ENCODE assay signal across 9 cellular contexts in genomic region chr7:100825215-100825671, GRCh38. TPM values are rescaled to one million over a fixed set of nuclear protein-coding genes. Genes with fewer than 3 reads are reported as not detected.
DNase-seq lines count a peak whose midpoint lies in the region; ATAC-seq, FAIRE-seq and TF ChIP-seq lines count a peak whose summit lies in the region.
"Had no signal": no experiment of that assay in that cellular context is flagged by ENCODE, and none has a peak within 500 bp of the region (broad histone marks: within the 10 kb centered on the region; RNA-seq: fewer than 3 reads in every experiment).

No MANE protein-coding gene starts in this region.

- H2BK15ac ChIP-seq in H1 (ENCODE audit: low read length): no peak overlapping the region

- no peak overlapping the region for H3K4me3 Mint-ChIP-seq in activated CD4-positive, alpha-beta T cell treated with anti-CD3 and anti-CD28 coated beads for 36 hours

- no peaks in the 10 kb centered on the region for H3K36me3 Mint-ChIP-seq in activated CD4-positive, alpha-beta T cell treated with anti-CD3 and anti-CD28 coated beads for 36 hours (ENCODE audit: low read depth)

- TF ChIP-seq CTCF in H1 (IDR thresholded peaks at IDR 0.05; ENCODE audit: control extremely low read depth in 1 of 3, insufficient read depth in 1 of 3, low read depth in 1 of 3, low read length in 3 of 3) (no peak), right lobe of liver (IDR thresholded peaks at IDR 0.05) (no peak), thyroid gland (IDR thresholded peaks at IDR 0.05) (no peak)

- H3K27ac Mint-ChIP-seq in activated CD4-positive, alpha-beta T cell treated with anti-CD3 and anti-CD28 coated beads for 36 hours: no peak overlapping the region

- H3K79me1 ChIP-seq in H1 (ENCODE audit: low read depth, low read length): peaks cover 5% of the 10 kb centered on the region; the same call in 1 of the 2 replicates

- H3K56ac ChIP-seq in H1 (replicated peaks; ENCODE audit: insufficient read length, low read depth, low read length): no peak overlapping the region

- H3K4ac ChIP-seq in H1 (replicated peaks; ENCODE audit: insufficient read length, low read depth, low read length): no peak overlapping the region

- H3K9ac ChIP-seq in H1 (replicated peaks in 1 of 4; ENCODE audit: extremely low read depth in 1 of 4, low read depth in 3 of 4, low read length in 3 of 4): peak overlapping the region in 2 of 4 experiments; percentile 14 to 58; a peak in 2 of 7 replicates

- H3K27me3 ChIP-seq in H1 (replicated peaks in 1 of 4; ENCODE audit: control insufficient read depth in 3 of 4, extremely low read depth in 1 of 4, insufficient read depth in 3 of 4, low read length in 3 of 4) (no peaks in the 10 kb centered on the region), right lobe of liver (no peaks in the 10 kb centered on the region), thyroid gland (no peaks in the 10 kb centered on the region)

- no peak overlapping the region for H2AFZ ChIP-seq in H1 (ENCODE audit: low read length)

- 67% methylated on average over 16 of the region's 16 CpGs; no CpG with 5 or more reads in 1 of the 2 experiments for WGBS in H1 (ENCODE audit: extremely low coverage in 1 of 2, insufficient coverage in 1 of 2, insufficient read length in 1 of 2, insufficient replicate concordance in 2 of 2, low coverage in 1 of 2, low lambda C conversion rate in 2 of 2, missing lambda C conversion rate in 1 of 2), 2 experiments
- WGBS in right lobe of liver (ENCODE audit: insufficient coverage, low coverage, low lambda C conversion rate, missing lambda C conversion rate): 15% methylated on average over 11 of the region's 16 CpGs
- WGBS in thyroid gland, 2 donors: 52 to 62% methylated on average over 16 of the region's 16 CpGs

- peaks cover 15% of the 10 kb centered on the region; the same call in 1 of the 2 replicates for H3K23me2 ChIP-seq in H1 (ENCODE audit: low read depth, low read length)

- no peak for TF ChIP-seq POLR2A in H1 (IDR thresholded peaks at IDR 0.05; ENCODE audit: control extremely low read depth in 1 of 2, low read depth in 2 of 2, low read length in 2 of 2)
- no peak for TF ChIP-seq POLR2A in right lobe of liver (IDR thresholded peaks at IDR 0.05)
- no peak for TF ChIP-seq POLR2A in thyroid gland (IDR thresholded peaks at IDR 0.05)

- POLR2A ChIA-PET in H1 (lab: Charles Lee; ENCODE audit: partially characterized antibody): interaction anchor here (0.8 to 6.5 kb wide), 10 partner anchors 9 to 120 kb away, joined by 3 to 76 read pairs (median 5); partner anchors contain the start of genes POP7, SLC12A9 and SRRT
- POLR2A ChIA-PET in activated CD4-positive, alpha-beta T cell treated with anti-CD3 and anti-CD28 coated beads for 36 hours (lab: Charles Lee): no interaction called here

- H2BK5ac ChIP-seq in H1 (ENCODE audit: low read depth, low read length): peak overlapping the region; percentile 69; the same call in 1 of the 2 replicates

- TF ChIP-seq EP300 in H1 (IDR thresholded peaks at IDR 0.05; ENCODE audit: borderline replicate concordance in 1 of 2, low read depth in 2 of 2, low read length in 2 of 2): no peak

- H3K27ac ChIP-seq in H1 (ENCODE audit: low read depth, low read length) (no peak overlapping the region; the same call in 1 of the 2 replicates), right lobe of liver (peak overlapping the region; percentile 20 to 79 (median 56)), thyroid gland (peak overlapping the region in 2 of 3 donors; percentile 23 to 24)

- peak overlapping the region; percentile 90 to 92 for H3K4me2 ChIP-seq in H1 (ENCODE audit: insufficient read depth in 1 of 2, low read depth in 2 of 2, low read length in 2 of 2)

- H3K4me1 ChIP-seq in H1 (replicated peaks in 1 of 4; ENCODE audit: control insufficient read depth in 3 of 4, insufficient read depth in 4 of 4, low read length in 3 of 4) (peaks cover 0 to 13% (median 10%) of the 10 kb centered on the region in 4 experiments; a peak in 6 of 7 replicates), right lobe of liver (peaks cover 0 to 52% (median 8%) of the 10 kb centered on the region in 4 donors), thyroid gland (peaks cover 0 to 9% of the 10 kb centered on the region in 2 donors)

- 0 out of 2 replicates have a peak overlapping the region, but pooled peaks have one; percentile 3 for H2AK5ac ChIP-seq in H1 (ENCODE audit: low read depth, low read length)

- no peaks in the 10 kb centered on the region for H3K9me3 Mint-ChIP-seq in activated CD4-positive, alpha-beta T cell treated with anti-CD3 and anti-CD28 coated beads for 36 hours (ENCODE audit: low read depth)

- intact Hi-C loops in right lobe of liver (cut with DNase I): no loop called here
- intact Hi-C loops in thyroid gland (cut with DNase I): no loop called here
- intact Hi-C loops in activated CD4-positive, alpha-beta T cell treated with anti-CD3 and anti-CD28 coated beads for 36 hours (cut with DNase I, micrococcal nuclease): no loop called here

- no peak for TF ChIP-seq RAD21 in H1 (IDR thresholded peaks at IDR 0.05 in 1 of 2, conservative IDR thresholded peaks at IDR 0.05 in 1 of 2; ENCODE audit: low read depth in 2 of 2, low read length in 2 of 2)

- H3K4me3 ChIP-seq in H1 (ENCODE audit: extremely low read depth in 1 of 4, insufficient read depth in 2 of 4, low read depth in 3 of 4, low read length in 4 of 4) (peak overlapping the region; percentile 88 to 100 (median 92); a peak in 6 of 8 replicates), right lobe of liver (peak overlapping the region; percentile 69 to 84 (median 70)), thyroid gland (replicated peaks in 1 of 3) (peak overlapping the region in 1 of 3 donors; percentile 73)

- no peak overlapping the region for H2BK120ac ChIP-seq in H1 (replicated peaks; ENCODE audit: low read depth, low read length)

- H3K4me1 Mint-ChIP-seq in activated CD4-positive, alpha-beta T cell treated with anti-CD3 and anti-CD28 coated beads for 36 hours: peaks cover 19% of the 10 kb centered on the region

- no peak overlapping the region for H2BK20ac ChIP-seq in H1 (ENCODE audit: low read length)

- FAIRE-seq in H1 (lab: Jason Lieb, UNC): no peak
- FAIRE-seq: GM18507 had no signal

- H3K79me2 ChIP-seq in H1 (ENCODE audit: control insufficient read depth in 1 of 2, insufficient read depth in 2 of 2, low read length in 2 of 2): peaks cover 7 to 38% of the 10 kb centered on the region in 2 experiments

- no peak overlapping the region for H3K14ac ChIP-seq in H1 (ENCODE audit: insufficient read length)

- H4K8ac ChIP-seq in H1 (ENCODE audit: extremely low read depth, insufficient read depth, low read length): no peak overlapping the region

- no peaks in the 10 kb centered on the region for H3K9me3 ChIP-seq in H1 (ENCODE audit: insufficient read depth in 2 of 2, low read depth in 1 of 2, low read length in 1 of 2)
- no peaks in the 10 kb centered on the region for H3K9me3 ChIP-seq in right lobe of liver
- H3K9me3 ChIP-seq in thyroid gland: no peaks in the 10 kb centered on the region

- ATAC-seq in right lobe of liver (peak; percentile 2 to 18 (median 14)), GM19397 (IDR thresholded peaks at IDR 0.05; ENCODE audit: unreplicated experiment) (no peak)
- no peak for ATAC-seq in activated CD4-positive, alpha-beta T cell treated with anti-CD3 and anti-CD28 coated beads for 36 hours

- H3K36me3 ChIP-seq in H1 (ENCODE audit: control insufficient read depth in 2 of 4, insufficient read depth in 4 of 4, low read length in 3 of 4) (peaks cover 19 to 35% (median 30%) of the 10 kb centered on the region in 4 experiments; a peak in 7 of 8 replicates), right lobe of liver (peaks cover 0 to 29% (median 8%) of the 10 kb centered on the region in 4 donors), thyroid gland (peaks cover 8 to 15% of the 10 kb centered on the region in 2 donors)

- no peak overlapping the region for H3K18ac ChIP-seq in H1 (ENCODE audit: extremely low read depth, low read length)

- H4K20me1 ChIP-seq in H1 (replicated peaks in 1 of 2; ENCODE audit: control insufficient read depth in 1 of 2, insufficient read depth in 2 of 2, low read length in 2 of 2): peaks cover 14 to 25% of the 10 kb centered on the region in 2 experiments

- H4K91ac ChIP-seq in H1 (replicated peaks; ENCODE audit: insufficient read length, low read length): no peak overlapping the region

- peak; percentile 56 for DNase-seq in HT-29 (ENCODE audit: low spot score)
- DNase-seq in H1 (ENCODE audit: low read depth in 1 of 2, low spot score in 2 of 2): no peak
- DNase-seq in right lobe of liver: peak; percentile 50 to 53 (median 51)
- peak in 1 of 2 donors; percentile 13 for DNase-seq in thyroid gland
- no peak for DNase-seq in activated CD4-positive, alpha-beta T cell treated with anti-CD3 and anti-CD28 coated beads for 36 hours
- no peak for DNase-seq in GF-D8 (lab: John Stamatoyannopoulos, UW)
- no peak for DNase-seq in putamen (ENCODE audit: low spot score)

- CTCF ChIA-PET in H1 (lab: Charles Lee; ENCODE audit: partially characterized antibody): interaction anchor here (0.6 to 5.2 kb wide), 14 partner anchors 10 to 582 kb away, joined by 3 to 48 read pairs (median 4); partner anchors contain the start of genes POP7 and SLC12A9
- CTCF ChIA-PET in activated CD4-positive, alpha-beta T cell treated with anti-CD3 and anti-CD28 coated beads for 36 hours (lab: Charles Lee): no interaction called here

- H3K27me3 Mint-ChIP-seq in activated CD4-positive, alpha-beta T cell treated with anti-CD3 and anti-CD28 coated beads for 36 hours: peaks cover 27% of the 10 kb centered on the region

- no peak overlapping the region for H4K5ac ChIP-seq in H1 (ENCODE audit: insufficient read length, low read depth, low read length)

- no peak overlapping the region for H3K23ac ChIP-seq in H1 (ENCODE audit: insufficient read length)

- H2BK12ac ChIP-seq in H1 (ENCODE audit: low read depth, low read length): peak overlapping the region; percentile 21; the same call in 1 of the 2 replicates

RNA-seq across cellular contexts. Expression of gene EPHB4, which starts 2.1 kb away (rescaled TPM):
- 230 and 236 TPM in 2 replicates for total RNA-seq in HT-29 (2014; rRNA removed; shearing (Covaris generic))
- 113 and 122 TPM in 2 replicates for total RNA-seq in H1 (2021; fragmentation: NEBNext Ultra II Directional; extraction: Animal tissue kit (Norgen Biotek cat#: 25700))
- 85.0 and 141 TPM in 2 replicates for polyA plus RNA-seq in H1 (2011; rRNA removed)
- 99.8 TPM for polyA plus RNA-seq in H1 (2011; cell fraction: cytosol; rRNA removed)
- 125 TPM for polyA plus RNA-seq in H1 (2011; cell fraction: nucleus; rRNA removed)
- polyA plus RNA-seq in H1 (2012, experiment 1 of 2): 87.6 to 114 TPM (median 107 TPM) in 4 replicates
- 115 TPM for polyA plus RNA-seq in H1 (2012, experiment 2 of 2)
- polyA plus RNA-seq in H1 (2013, experiment 1 of 2): 95.4 TPM
- polyA plus RNA-seq in H1 (2013, experiment 2 of 2): 95.7 TPM
- 97.8 and 111 TPM in 2 replicates for polyA minus RNA-seq in H1 (2011; rRNA and poly(A)+ RNA removed)
- polyA minus RNA-seq in H1 (2011; cell fraction: cytosol; rRNA and poly(A)+ RNA removed): 105 TPM
- 57.6 TPM for polyA minus RNA-seq in H1 (2011; cell fraction: nucleus; rRNA and poly(A)+ RNA removed)
- 10 to 100 TPM; 23.9 to 43.7 (median 36.8) TPM for total RNA-seq in right lobe of liver
- total RNA-seq in thyroid gland: 10 to 100 TPM; 27.9 to 38.0 (median 35.1) TPM
- total RNA-seq in activated CD4-positive, alpha-beta T cell treated with anti-CD3 and anti-CD28 coated beads for 36 hours: 1 to 10 TPM; 4.1 to 5.9 TPM

RNA-seq across cellular contexts. Expression of gene SLC12A9, which starts 27.3 kb away (rescaled TPM):
- total RNA-seq in HT-29 (2014; rRNA removed; shearing (Covaris generic)): 68.7 and 85.6 TPM in 2 replicates
- 40.1 and 40.7 TPM in 2 replicates for total RNA-seq in H1 (2021; fragmentation: NEBNext Ultra II Directional; extraction: Animal tissue kit (Norgen Biotek cat#: 25700))
- 31.4 and 54.0 TPM in 2 replicates for polyA plus RNA-seq in H1 (2011; rRNA removed)
- polyA plus RNA-seq in H1 (2011; cell fraction: cytosol; rRNA removed): 28.5 TPM
- 74.3 TPM for polyA plus RNA-seq in H1 (2011; cell fraction: nucleus; rRNA removed)
- polyA plus RNA-seq in H1 (2012, experiment 1 of 2): 25.4 to 35.3 TPM (median 33.8 TPM) in 4 replicates
- polyA plus RNA-seq in H1 (2012, experiment 2 of 2): 27.5 TPM
- 33.2 TPM for polyA plus RNA-seq in H1 (2013, experiment 1 of 2)
- polyA plus RNA-seq in H1 (2013, experiment 2 of 2): 32.9 TPM
- 13.1 and 22.4 TPM in 2 replicates for polyA minus RNA-seq in H1 (2011; rRNA and poly(A)+ RNA removed)
- polyA minus RNA-seq in H1 (2011; cell fraction: cytosol; rRNA and poly(A)+ RNA removed): 13.4 TPM
- polyA minus RNA-seq in H1 (2011; cell fraction: nucleus; rRNA and poly(A)+ RNA removed): 13.4 TPM
- total RNA-seq in right lobe of liver (10 to 100 TPM in 2 of 6 experiments, 1 to 10 TPM in 4; 7.1 to 10.6 (median 9.2) TPM), thyroid gland (10 to 100 TPM; 15.2 to 27.9 (median 17.2) TPM)
- 10 to 100 TPM; 13.6 to 15.6 TPM for total RNA-seq in activated CD4-positive, alpha-beta T cell treated with anti-CD3 and anti-CD28 coated beads for 36 hours

RNA-seq across cellular contexts. Expression of gene TRIP6, which starts 41.9 kb away (rescaled TPM):
- 20.0 and 23.5 TPM in 2 replicates for total RNA-seq in HT-29 (2014; rRNA removed; shearing (Covaris generic))
- 103 and 109 TPM in 2 replicates for total RNA-seq in H1 (2021; fragmentation: NEBNext Ultra II Directional; extraction: Animal tissue kit (Norgen Biotek cat#: 25700))
- 88.4 and 112 TPM in 2 replicates for polyA plus RNA-seq in H1 (2011; rRNA removed)
- 112 TPM for polyA plus RNA-seq in H1 (2011; cell fraction: cytosol; rRNA removed)
- 145 TPM for polyA plus RNA-seq in H1 (2011; cell fraction: nucleus; rRNA removed)
- 85.3 to 128 TPM (median 117 TPM) in 4 replicates for polyA plus RNA-seq in H1 (2012, experiment 1 of 2)
- 101 TPM for polyA plus RNA-seq in H1 (2012, experiment 2 of 2)
- polyA plus RNA-seq in H1 (2013, experiment 1 of 2): 56.2 TPM
- 51.7 TPM for polyA plus RNA-seq in H1 (2013, experiment 2 of 2)
- polyA minus RNA-seq in H1 (2011; rRNA and poly(A)+ RNA removed): 34.4 and 35.9 TPM in 2 replicates
- polyA minus RNA-seq in H1 (2011; cell fraction: cytosol; rRNA and poly(A)+ RNA removed): 43.7 TPM
- polyA minus RNA-seq in H1 (2011; cell fraction: nucleus; rRNA and poly(A)+ RNA removed): 36.9 TPM
- total RNA-seq in right lobe of liver: 10 to 100 TPM; 21.4 to 58.6 (median 43.2) TPM
- total RNA-seq in thyroid gland: 100 to 1,000 TPM in 3 of 4 donors, 10 to 100 TPM in 1; 64.5 to 122 (median 109) TPM
- total RNA-seq in activated CD4-positive, alpha-beta T cell treated with anti-CD3 and anti-CD28 coated beads for 36 hours: 10 to 100 TPM; 22.2 to 31.1 TPM

RNA-seq across cellular contexts. Expression of gene SRRT, which starts 49.7 kb away (rescaled TPM):
- total RNA-seq in HT-29 (2014; rRNA removed; shearing (Covaris generic)): 211 and 222 TPM in 2 replicates
- total RNA-seq in H1 (2021; fragmentation: NEBNext Ultra II Directional; extraction: Animal tissue kit (Norgen Biotek cat#: 25700)): 237 and 239 TPM in 2 replicates
- 66.7 and 103 TPM in 2 replicates for polyA plus RNA-seq in H1 (2011; rRNA removed)
- 78.5 TPM for polyA plus RNA-seq in H1 (2011; cell fraction: cytosol; rRNA removed)
- polyA plus RNA-seq in H1 (2011; cell fraction: nucleus; rRNA removed): 456 TPM
- 212 to 245 TPM (median 235 TPM) in 4 replicates for polyA plus RNA-seq in H1 (2012, experiment 1 of 2)
- polyA plus RNA-seq in H1 (2012, experiment 2 of 2): 131 TPM
- polyA plus RNA-seq in H1 (2013, experiment 1 of 2): 167 TPM
- 144 TPM for polyA plus RNA-seq in H1 (2013, experiment 2 of 2)
- 44.1 and 59.4 TPM in 2 replicates for polyA minus RNA-seq in H1 (2011; rRNA and poly(A)+ RNA removed)
- 112 TPM for polyA minus RNA-seq in H1 (2011; cell fraction: cytosol; rRNA and poly(A)+ RNA removed)
- polyA minus RNA-seq in H1 (2011; cell fraction: nucleus; rRNA and poly(A)+ RNA removed): 143 TPM
- total RNA-seq in right lobe of liver (10 to 100 TPM; 22.4 to 65.7 (median 49.1) TPM), thyroid gland (100 to 1,000 TPM in 1 of 4 donors, 10 to 100 TPM in 3; 62.5 to 109 (median 93.2) TPM)
- 100 to 1,000 TPM; 253 to 260 TPM for total RNA-seq in activated CD4-positive, alpha-beta T cell treated with anti-CD3 and anti-CD28 coated beads for 36 hours

Comparison
In these comparisons a context has a peak if more than half of its experiments do, and no peak if none do; other contexts are left out.
1. DNase-seq: peak in HT-29 (single experiment) and right lobe of liver (3 of 3); none in H1 (0 of 2), activated CD4-positive, alpha-beta T cell treated with anti-CD3 and anti-CD28 coated beads for 36 hours (single experiment), GF-D8 (single experiment) and putamen (single experiment).
2. ATAC-seq: peak in right lobe of liver (4 of 4); none in activated CD4-positive, alpha-beta T cell treated with anti-CD3 and anti-CD28 coated beads for 36 hours (single experiment) and GM19397 (single experiment).